In genomic region chr7:67588631-67589030, GRCh38 we compare ENCODE assay signal across 22 cellular contexts.
"Had no signal": no experiment of that assay in that cellular context is flagged by ENCODE, and none has a peak within 500 bp of the region (broad histone marks: within the 10 kb centered on the region; RNA-seq: fewer than 3 reads in every experiment).

No MANE protein-coding gene starts in this region.

- DNase-seq: activated B cell treated with CpG ODN at 0.5 μM for 24 hours; activated CD4-positive, alpha-beta T cell treated with anti-CD3 and anti-CD28 coated beads for 1 hour; activated CD4-positive, alpha-beta T cell treated with anti-CD3 and anti-CD28 coated beads, Interleukin-2, amount 10 ng/mL, durations not matched to agents 24 days and 14 days; activated CD4-positive, alpha-beta T cell treated with anti-CD3 and anti-CD28 coated beads, Interleukin-2, amount 50 U/mL, for 48 hours; activated CD8-positive, alpha-beta memory T cell treated with anti-CD3 and anti-CD28 coated beads, Interleukin-2, amount 10 ng/mL, durations not matched to agents 7 days and 5 days; activated effector memory CD4-positive, alpha-beta T cell treated with anti-CD3 and anti-CD28 coated beads, Interleukin-2, amount 50 U/mL, for 16 hours; activated naive CD4-positive, alpha-beta T cell treated with Interleukin-2 at 50 U/mL for 16 hours; activated T-cell treated with anti-CD3 and anti-CD28 coated beads, Interleukin-2, amount 50 U/mL, for 24 hours; brain microvascular endothelial cell; colonic mucosa; Kasumi-1; NCI-H1105 treated with DMSO at 0.1 percent for 48 hours; NCI-H1436 treated with DMSO at 0.1 percent for 48 hours; NCI-H1930; NCI-H2107; NCI-H510A treated with DMSO at 0.1 percent for 48 hours; NCI-H748 treated with DMSO at 0.1 percent for 48 hours; SIG-M5; T-helper 17 cell; T-helper 9 cell had no signal

- H3K27me3 Mint-ChIP-seq: activated B cell treated with CpG ODN at 0.5 μM for 24 hours; activated CD4-positive, alpha-beta T cell treated with anti-CD3 and anti-CD28 coated beads, Interleukin-2, amount 10 ng/mL, durations not matched to agents 24 days and 14 days; activated CD8-positive, alpha-beta memory T cell treated with anti-CD3 and anti-CD28 coated beads, Interleukin-2, amount 10 ng/mL, durations not matched to agents 7 days and 5 days; activated T-cell treated with anti-CD3 and anti-CD28 coated beads, Interleukin-2, amount 50 U/mL, for 24 hours; T-helper 17 cell had no signal

- ATAC-seq: activated CD8-positive, alpha-beta memory T cell treated with anti-CD3 and anti-CD28 coated beads, Interleukin-2, amount 10 ng/mL, durations not matched to agents 7 days and 5 days; activated naive CD4-positive, alpha-beta T cell treated with anti-CD3 and anti-CD28 coated beads, Interleukin-2, amount 50 U/mL, for 72 hours; T-helper 17 cell had no signal

- H3K27ac Mint-ChIP-seq: activated B cell treated with CpG ODN at 0.5 μM for 24 hours; activated CD4-positive, alpha-beta T cell treated with anti-CD3 and anti-CD28 coated beads, Interleukin-2, amount 10 ng/mL, durations not matched to agents 24 days and 14 days; activated CD8-positive, alpha-beta memory T cell treated with anti-CD3 and anti-CD28 coated beads, Interleukin-2, amount 10 ng/mL, durations not matched to agents 7 days and 5 days; activated naive CD4-positive, alpha-beta T cell treated with anti-CD3 and anti-CD28 coated beads, Interleukin-2, amount 50 U/mL, for 72 hours; activated T-cell treated with anti-CD3 and anti-CD28 coated beads, Interleukin-2, amount 50 U/mL, for 24 hours; T-helper 17 cell had no signal

- H3K36me3 Mint-ChIP-seq: activated CD8-positive, alpha-beta memory T cell treated with anti-CD3 and anti-CD28 coated beads, Interleukin-2, amount 10 ng/mL, durations not matched to agents 7 days and 5 days had no signal

- H3K9me3 ChIP-seq: colonic mucosa had no signal

- H3K36me3 ChIP-seq: brain microvascular endothelial cell, cardiac muscle cell, colonic mucosa had no signal

- H3K4me3 ChIP-seq: cardiac muscle cell, colonic mucosa had no signal

- H3K4me1 ChIP-seq: colonic mucosa had no signal

- H3K4me3 Mint-ChIP-seq: activated B cell treated with CpG ODN at 0.5 μM for 24 hours; activated CD4-positive, alpha-beta T cell treated with anti-CD3 and anti-CD28 coated beads, Interleukin-2, amount 10 ng/mL, durations not matched to agents 24 days and 14 days; activated CD8-positive, alpha-beta memory T cell treated with anti-CD3 and anti-CD28 coated beads, Interleukin-2, amount 10 ng/mL, durations not matched to agents 7 days and 5 days; activated T-cell treated with anti-CD3 and anti-CD28 coated beads, Interleukin-2, amount 50 U/mL, for 24 hours; T-helper 17 cell had no signal

- H3K4me1 Mint-ChIP-seq: activated B cell treated with CpG ODN at 0.5 μM for 24 hours; activated CD4-positive, alpha-beta T cell treated with anti-CD3 and anti-CD28 coated beads, Interleukin-2, amount 10 ng/mL, durations not matched to agents 24 days and 14 days; activated CD8-positive, alpha-beta memory T cell treated with anti-CD3 and anti-CD28 coated beads, Interleukin-2, amount 10 ng/mL, durations not matched to agents 7 days and 5 days; T-helper 17 cell had no signal
